ENCODE assay signal across 1 cellular context in genomic region chr1:46941135-46941694, GRCh38.
TF ChIP-seq lines count a peak whose summit lies in the region.

Gene CYP4A11 (minus strand): TSS chr1:46941476. CDS start chr1:46941433, 43 bp downstream.

TF ChIP-seq in liver, 16 proteins besides CTCF, POLR2A, EP300 and RAD21 (continued from another document):
- TF ChIP-seq JUND (IDR thresholded peaks at IDR 0.05) (no peak), FOXA2 (IDR thresholded peaks at IDR 0.05) (no peak), HNF4G (IDR thresholded peaks at IDR 0.05) (no peak), FOXA1 (IDR thresholded peaks at IDR 0.05) (no peak), YY1 (IDR thresholded peaks at IDR 0.05) (peak; percentile 19), REST (IDR thresholded peaks at IDR 0.05) (no peak)
- TF ChIP-seq, protein P1, sequence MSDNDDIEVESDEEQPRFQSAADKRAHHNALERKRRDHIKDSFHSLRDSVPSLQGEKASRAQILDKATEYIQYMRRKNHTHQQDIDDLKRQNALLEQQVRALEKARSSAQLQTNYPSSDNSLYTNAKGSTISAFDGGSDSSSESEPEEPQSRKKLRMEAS (IDR thresholded peaks at IDR 0.05), result no peak
